ENCODE assay signal across 33 cellular contexts in genomic region chr19:4512070-4512469, GRCh38. TPM values are rescaled to one million over a fixed set of nuclear protein-coding genes. Genes with fewer than 3 reads are reported as not detected.
"Had no signal": no experiment of that assay in that cellular context is flagged by ENCODE, and none has a peak within 500 bp of the region (broad histone marks: within the 10 kb centered on the region; RNA-seq: fewer than 3 reads in every experiment).

No MANE protein-coding gene starts in this region.

- H3K9me3 Mint-ChIP-seq: activated B cell treated with CpG ODN at 0.5 μM for 24 hours; activated CD8-positive, alpha-beta T cell treated with anti-CD3 and anti-CD28 coated beads for 36 hours; activated T-cell treated with anti-CD3 and anti-CD28 coated beads, Interleukin-2, amount 50 U/mL, for 4 hours; activated T-helper 17 cell treated with anti-CD3 and anti-CD28 coated beads, Interleukin-2, amount 50 U/mL, for 72 hours; central memory CD8-positive, alpha-beta T cell; effector memory CD8-positive, alpha-beta T cell; T-helper 2 cell treated with Interferon-gamma antibody and Interleukin-4, amounts not matched to agents 5 μg/mL and 100 μg/mL, for 36 hours had no signal

- H3K27ac ChIP-seq: brain microvascular endothelial cell, esophagus muscularis mucosa, foreskin keratinocyte, gastroesophageal sphincter, WERI-Rb-1 had no signal

- H3K36me3 ChIP-seq: brain microvascular endothelial cell had no signal

- H3K36me3 Mint-ChIP-seq: activated naive CD8-positive, alpha-beta T cell had no signal

- H3K27me3 ChIP-seq: brain microvascular endothelial cell, esophagus muscularis mucosa, foreskin keratinocyte, gastroesophageal sphincter had no signal

- H3K4me3 Mint-ChIP-seq: activated B cell treated with CpG ODN at 0.5 μM for 24 hours; activated CD8-positive, alpha-beta T cell treated with anti-CD3 and anti-CD28 coated beads for 36 hours; activated naive CD8-positive, alpha-beta T cell; activated T-cell treated with anti-CD3 and anti-CD28 coated beads, Interleukin-2, amount 50 U/mL, for 4 hours; activated T-helper 17 cell treated with anti-CD3 and anti-CD28 coated beads, Interleukin-2, amount 50 U/mL, for 72 hours; central memory CD8-positive, alpha-beta T cell; effector memory CD8-positive, alpha-beta T cell; T-helper 2 cell treated with Interferon-gamma antibody and Interleukin-4, amounts not matched to agents 5 μg/mL and 100 μg/mL, for 36 hours had no signal

- DNase-seq: activated B cell treated with CpG ODN at 0.5 μM for 24 hours; activated CD4-positive, alpha-beta T cell treated with anti-CD3 and anti-CD28 coated beads for 48 hours; activated CD4-positive, alpha-beta T cell treated with anti-CD3 and anti-CD28 coated beads, Interleukin-2, amount 50 U/mL, for 1 hour; activated CD4-positive, alpha-beta T cell treated with anti-CD3 and anti-CD28 coated beads, Interleukin-2, amount 50 U/mL, for 48 hours; activated CD8-positive, alpha-beta memory T cell treated with anti-CD3 and anti-CD28 coated beads for 24 hours; activated CD8-positive, alpha-beta T cell treated with anti-CD3 and anti-CD28 coated beads for 36 hours; activated effector memory CD4-positive, alpha-beta T cell treated with Interleukin-2 at 50 U/mL for 16 hours; activated gamma-delta T cell treated with Interleukin-2 at 50 U/mL for 16 hours; activated naive CD4-positive, alpha-beta T cell treated with anti-CD3 and anti-CD28 coated beads, Interleukin-2, amount 50 U/mL, for 16 hours; activated naive CD4-positive, alpha-beta T cell treated with Interleukin-2 at 50 U/mL for 16 hours; activated T-cell treated with anti-CD3 and anti-CD28 coated beads, Interleukin-2, amount 50 U/mL, for 4 hours; amniotic stem cell; anterior cingulate cortex; brain microvascular endothelial cell; cortex of kidney; dermis blood vessel endothelial cell; effector CD4-positive, alpha-beta T cell; effector memory CD8-positive, alpha-beta T cell; erythroblast; foreskin keratinocyte; T-helper 1 cell; T-helper 17 cell; T1000; WERI-Rb-1 had no signal

- H3K4me1 Mint-ChIP-seq: activated B cell treated with CpG ODN at 0.5 μM for 24 hours; activated T-helper 17 cell treated with anti-CD3 and anti-CD28 coated beads, Interleukin-2, amount 50 U/mL, for 72 hours; central memory CD8-positive, alpha-beta T cell; T-helper 17 cell had no signal

- H3K9me3 ChIP-seq: esophagus muscularis mucosa, gastroesophageal sphincter had no signal

- H3K4me1 ChIP-seq: foreskin keratinocyte had no signal

- ATAC-seq: activated CD4-positive, CD25-positive, alpha-beta regulatory T cell treated with anti-CD3 and anti-CD28 coated beads, Interleukin-2, amount 50 U/mL, for 24 hours; activated CD8-positive, alpha-beta T cell treated with anti-CD3 and anti-CD28 coated beads for 36 hours; activated T-cell treated with anti-CD3 and anti-CD28 coated beads, Interleukin-2, amount 50 U/mL, for 4 hours; activated T-helper 17 cell treated with anti-CD3 and anti-CD28 coated beads, Interleukin-2, amount 50 U/mL, for 72 hours; effector memory CD8-positive, alpha-beta T cell; foreskin keratinocyte; gastroesophageal sphincter; T-helper 17 cell had no signal

- H3K4me3 ChIP-seq: esophagus muscularis mucosa, gastroesophageal sphincter had no signal

- H3K27ac Mint-ChIP-seq: activated B cell treated with CpG ODN at 0.5 μM for 24 hours; activated CD8-positive, alpha-beta T cell treated with anti-CD3 and anti-CD28 coated beads for 36 hours; activated naive CD8-positive, alpha-beta T cell; activated T-helper 17 cell treated with anti-CD3 and anti-CD28 coated beads, Interleukin-2, amount 50 U/mL, for 72 hours; effector memory CD8-positive, alpha-beta T cell; T-helper 17 cell; T-helper 2 cell treated with Interferon-gamma antibody and Interleukin-4, amounts not matched to agents 5 μg/mL and 100 μg/mL, for 36 hours had no signal

RNA-seq across cellular contexts. Expression of gene PLIN4, which starts 6.2 kb away (rescaled TPM):
- total RNA-seq: activated B cell treated with CpG ODN at 0.5 μM for 24 hours, T-helper 17 cell had no signal

RNA-seq across cellular contexts. Expression of gene PLIN5, which starts 23.0 kb away (rescaled TPM):
- total RNA-seq: astrocyte, bronchial epithelial cell, foreskin keratinocyte, T-helper 17 cell had no signal
- polyA plus RNA-seq: foreskin keratinocyte had no signal

RNA-seq across cellular contexts. Expression of gene SEMA6B, which starts 47.4 kb away (rescaled TPM):
- total RNA-seq: activated CD8-positive, alpha-beta T cell treated with anti-CD3 and anti-CD28 coated beads for 36 hours had no signal
